Comparison of ENCODE assay signal across 11 cellular contexts in the genomic region with DNA sequence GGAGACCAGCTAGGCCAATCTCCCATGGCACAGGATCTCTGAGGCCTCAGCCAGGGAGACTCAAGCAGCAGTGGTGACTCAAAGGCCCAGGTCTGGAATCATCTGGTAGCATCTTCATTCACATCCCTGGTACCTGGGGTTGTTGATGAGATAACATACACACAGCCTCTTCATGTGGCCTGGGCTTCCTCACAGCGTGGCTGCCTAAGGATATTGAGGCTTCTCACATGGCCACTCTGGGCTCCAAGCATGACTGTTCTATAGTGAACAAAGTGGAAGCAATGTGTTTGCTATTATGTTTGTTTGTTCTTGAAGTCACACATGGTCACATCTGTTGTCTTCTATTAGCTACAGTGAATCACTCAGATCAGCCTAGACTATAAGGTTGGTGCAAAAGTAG.
"Had no signal": no experiment of that assay in that cellular context is flagged by ENCODE, and none has a peak within 500 bp of the region (broad histone marks: within the 10 kb centered on the region; RNA-seq: fewer than 3 reads in every experiment).

No MANE protein-coding gene starts in this region.

- DNase-seq: left colon, lower lobe of right lung, pancreas, SHP77 treated with DMSO at 0.1 percent for 48 hours, T-helper 17 cell had no signal

- ATAC-seq: left colon, lower lobe of right lung, pancreas, SK-N-SH treated with all-trans-retinoic acid at 6 μM for 48 hours, T-helper 17 cell had no signal

- H3K4me1 ChIP-seq: ascending aorta, lower lobe of right lung, pancreas had no signal

- FAIRE-seq: endometrium, islet of Langerhans, pancreas had no signal

- H3K27ac ChIP-seq: ascending aorta, lower lobe of right lung, pancreas had no signal

- H3K4me1 Mint-ChIP-seq: mesothelial cell of epicardium had no signal

- H3K4me3 Mint-ChIP-seq: mesothelial cell of epicardium had no signal

- H3K36me3 ChIP-seq: ascending aorta, lower lobe of right lung, pancreas had no signal

- H3K27ac Mint-ChIP-seq: mesothelial cell of epicardium, T-helper 17 cell had no signal

- H3K27me3 ChIP-seq: ascending aorta had no signal

- H3K36me3 Mint-ChIP-seq: mesothelial cell of epicardium had no signal

- H3K9me3 Mint-ChIP-seq: mesothelial cell of epicardium had no signal

- H3K9me3 ChIP-seq: lower lobe of right lung, pancreas had no signal

- H3K4me3 ChIP-seq: ascending aorta, lower lobe of right lung, pancreas had no signal

- H3K27me3 Mint-ChIP-seq: activated naive CD8-positive, alpha-beta T cell treated with anti-CD3 and anti-CD28 coated beads, Interleukin-2, amount 50 U/mL, for 24 hours; T-helper 17 cell had no signal
